In the genomic region with DNA sequence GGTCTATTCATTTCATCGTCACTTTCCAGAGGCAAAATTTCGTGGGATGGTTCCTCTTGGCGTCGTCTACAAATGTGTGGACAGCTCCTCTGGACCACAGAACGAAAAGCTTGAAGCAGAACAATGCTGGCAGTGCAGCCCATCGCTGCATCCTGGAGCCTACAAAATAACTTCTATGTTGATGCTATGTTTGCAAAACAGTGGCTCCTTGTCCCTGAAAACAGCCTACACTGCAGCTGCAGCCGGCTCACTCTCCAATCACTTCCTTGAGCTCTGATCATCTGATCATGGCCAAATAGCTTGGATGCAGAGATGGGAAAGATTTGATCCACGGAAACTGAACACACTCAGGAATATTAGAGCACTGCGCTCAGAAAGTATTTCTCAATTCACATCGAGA, we compare ENCODE assay signal across 10 cellular contexts.
DNase-seq lines count a peak whose midpoint lies in the region; ATAC-seq and TF ChIP-seq lines count a peak whose summit lies in the region.
"Had no signal": no experiment of that assay in that cellular context is flagged by ENCODE, and none has a peak within 500 bp of the region (broad histone marks: within the 10 kb centered on the region; RNA-seq: fewer than 3 reads in every experiment).

No MANE protein-coding gene starts in this region.

- peak overlapping the region; percentile 83 for H3K9ac ChIP-seq in adipocyte (ENCODE audit: low read length)

- no peaks in the 10 kb centered on the region for H3K9me2 ChIP-seq in hepatocyte (replicated peaks; ENCODE audit: insufficient read depth)
- H3K9me2 ChIP-seq in PC-9 (ENCODE audit: insufficient read depth): peaks cover 3% of the 10 kb centered on the region; the same call in 1 of the 2 replicates

- no TSS peak for BruUV-seq in PC-9 (replicated peaks; lab: Mats Ljungman, UMichigan)

- H3K36me3 Mint-ChIP-seq in stimulated activated memory B cell treated with anti-CD40 and anti-IgM and Interleukin-4, amounts not matched to agents 10 μg/mL and 1 μg/mL and 100 μg/mL, for 72 hours: peaks cover 68% of the 10 kb centered on the region
- peaks cover 10% of the 10 kb centered on the region for H3K36me3 Mint-ChIP-seq in activated naive CD4-positive, alpha-beta T cell treated with anti-CD3 and anti-CD28 coated beads for 36 hours (ENCODE audit: low read depth)

- H3K27ac Mint-ChIP-seq in stimulated activated memory B cell treated with anti-CD40 and anti-IgM and Interleukin-4, amounts not matched to agents 10 μg/mL and 1 μg/mL and 100 μg/mL, for 72 hours: peak overlapping the region; percentile 82
- no peak overlapping the region for H3K27ac Mint-ChIP-seq in activated naive CD4-positive, alpha-beta T cell treated with anti-CD3 and anti-CD28 coated beads for 36 hours

- DNase-seq in MG63 (no peak), adipocyte (ENCODE audit: low read depth) (peak; percentile 74), hepatocyte (ENCODE audit: low spot score) (no peak), H4 (ENCODE audit: low spot score) (no peak), NCI-H1930 (lab: John Stamatoyannopoulos, UW) (no peak), PC-9 (no peak)
- DNase-seq in activated naive CD4-positive, alpha-beta T cell treated with anti-CD3 and anti-CD28 coated beads for 36 hours: no peak
- DNase-seq: stimulated activated CD4-positive, alpha-beta T cell treated with anti-CD3 and anti-CD28 coated beads, Interleukin-4, amount 100 ng/mL, for 24 hours; T-helper 9 cell had no signal

- no peaks in the 10 kb centered on the region for H4K20me1 ChIP-seq in hepatocyte (ENCODE audit: insufficient read depth, poor library complexity, severe bottlenecking)
- no peaks in the 10 kb centered on the region for H4K20me1 ChIP-seq in PC-9 (ENCODE audit: insufficient read depth)

- CTCF ChIA-PET in activated naive CD4-positive, alpha-beta T cell treated with anti-CD3 and anti-CD28 coated beads for 36 hours (lab: Charles Lee): interaction anchor here (0.6 to 1.1 kb wide), 3 partner anchors 12 to 40 kb away, joined by 3 read pairs; no protein-coding TSS in a partner anchor
- CTCF ChIA-PET in PC-9 (lab: Charles Lee): no interaction called here

- TF ChIP-seq CTCF in hepatocyte (IDR thresholded peaks at IDR 0.05; ENCODE audit: poor library complexity) (no peak), PC-9 (conservative IDR thresholded peaks at IDR 0.05) (no peak)

- H3K36me3 ChIP-seq in MG63: no peaks in the 10 kb centered on the region
- H3K36me3 ChIP-seq in adipocyte (ENCODE audit: control insufficient read depth, insufficient read depth, low read length, severe bottlenecking): no peaks in the 10 kb centered on the region
- no peaks in the 10 kb centered on the region for H3K36me3 ChIP-seq in hepatocyte (replicated peaks; ENCODE audit: insufficient read depth, low read depth)
- no peaks in the 10 kb centered on the region for H3K36me3 ChIP-seq in PC-9 (ENCODE audit: low read depth)

- peaks cover 74% of the 10 kb centered on the region for H3K4me1 Mint-ChIP-seq in stimulated activated memory B cell treated with anti-CD40 and anti-IgM and Interleukin-4, amounts not matched to agents 10 μg/mL and 1 μg/mL and 100 μg/mL, for 72 hours
- H3K4me1 Mint-ChIP-seq in activated naive CD4-positive, alpha-beta T cell treated with anti-CD3 and anti-CD28 coated beads for 36 hours (ENCODE audit: low read depth): peaks cover 67% of the 10 kb centered on the region

- WGBS in hepatocyte (ENCODE audit: low lambda C conversion rate, missing lambda C conversion rate): 90% methylated on average over 10 of the region's 10 CpGs

- intact Hi-C loops in activated naive CD4-positive, alpha-beta T cell treated with anti-CD3 and anti-CD28 coated beads for 36 hours (cut with micrococcal nuclease): no loop called here
- intact Hi-C loops in PC-9 (cut with micrococcal nuclease; ENCODE audit: unreplicated experiment): no loop called here

- H3K79me2 ChIP-seq in hepatocyte: no peaks in the 10 kb centered on the region
- H3K79me2 ChIP-seq in PC-9 (ENCODE audit: low read depth): no peaks in the 10 kb centered on the region

- no peaks in the 10 kb centered on the region for H3F3A ChIP-seq in PC-9 (ENCODE audit: insufficient read depth, low read depth)

- POLR2A ChIA-PET in PC-9 (lab: Charles Lee; ENCODE audit: unreplicated experiment): no interaction called here

- no peaks in the 10 kb centered on the region for H3K9me3 Mint-ChIP-seq in stimulated activated memory B cell treated with anti-CD40 and anti-IgM and Interleukin-4, amounts not matched to agents 10 μg/mL and 1 μg/mL and 100 μg/mL, for 72 hours
- H3K9me3 Mint-ChIP-seq in activated naive CD4-positive, alpha-beta T cell treated with anti-CD3 and anti-CD28 coated beads for 36 hours: no peaks in the 10 kb centered on the region

- no peak overlapping the region for H3K4me3 Mint-ChIP-seq in stimulated activated memory B cell treated with anti-CD40 and anti-IgM and Interleukin-4, amounts not matched to agents 10 μg/mL and 1 μg/mL and 100 μg/mL, for 72 hours
- no peak overlapping the region for H3K4me3 Mint-ChIP-seq in activated naive CD4-positive, alpha-beta T cell treated with anti-CD3 and anti-CD28 coated beads for 36 hours

- H3K27me3 Mint-ChIP-seq in stimulated activated memory B cell treated with anti-CD40 and anti-IgM and Interleukin-4, amounts not matched to agents 10 μg/mL and 1 μg/mL and 100 μg/mL, for 72 hours: no peaks in the 10 kb centered on the region
- no peaks in the 10 kb centered on the region for H3K27me3 Mint-ChIP-seq in activated naive CD4-positive, alpha-beta T cell treated with anti-CD3 and anti-CD28 coated beads for 36 hours (ENCODE audit: low read depth)

- H2AFZ ChIP-seq in hepatocyte (no peak overlapping the region), PC-9 (no peak overlapping the region)

- H3K27ac ChIP-seq in hepatocyte (peak overlapping the region; percentile 71), PC-9 (no peak overlapping the region)

- H3K4me2 ChIP-seq in hepatocyte (no peak overlapping the region), PC-9 (no peak overlapping the region)

- H3K27me3 ChIP-seq in MG63 (no peaks in the 10 kb centered on the region), adipocyte (replicated peaks; ENCODE audit: control insufficient read depth, insufficient read depth, low read length) (no peaks in the 10 kb centered on the region), hepatocyte (no peaks in the 10 kb centered on the region), PC-9 (ENCODE audit: insufficient read depth, low read depth) (no peaks in the 10 kb centered on the region)

- peaks cover 24% of the 10 kb centered on the region for H3K4me1 ChIP-seq in adipocyte (ENCODE audit: control insufficient read depth, insufficient read depth, low read length)
- no peaks in the 10 kb centered on the region for H3K4me1 ChIP-seq in hepatocyte (ENCODE audit: insufficient read depth)
- H3K4me1 ChIP-seq in PC-9 (replicated peaks; ENCODE audit: insufficient read depth): no peaks in the 10 kb centered on the region

- ATAC-seq in stimulated activated memory B cell treated with anti-CD40 and anti-IgM and Interleukin-4, amounts not matched to agents 10 μg/mL and 1 μg/mL and 100 μg/mL, for 72 hours: no peak

- H3K4me3 ChIP-seq in MG63 (peak overlapping the region; percentile 38), adipocyte (ENCODE audit: low read length) (peak overlapping the region; percentile 78), hepatocyte (no peak overlapping the region), PC-9 (no peak overlapping the region)

- H3K9me3 ChIP-seq in MG63: no peaks in the 10 kb centered on the region
- H3K9me3 ChIP-seq in adipocyte (ENCODE audit: control insufficient read depth, low read length): no peaks in the 10 kb centered on the region
- no peaks in the 10 kb centered on the region for H3K9me3 ChIP-seq in hepatocyte (ENCODE audit: low read depth)
- H3K9me3 ChIP-seq in PC-9 (ENCODE audit: insufficient read depth, low read depth): no peaks in the 10 kb centered on the region

Comparison
In these comparisons a context has a peak if more than half of its experiments do, and no peak if none do; other contexts are left out.
1. H3K4me3 ChIP-seq: peak in MG63 (single experiment) and adipocyte (single experiment); none in hepatocyte (single experiment) and PC-9 (single experiment).